In genomic region chr22:29078036-29078868, GRCh38 we compare ENCODE assay signal across 1 cellular context.
TF ChIP-seq lines count a peak whose summit lies in the region.

No MANE protein-coding gene starts in this region.

TF ChIP-seq in GM12878, 131 proteins besides CTCF, POLR2A, EP300 and RAD21:
- TF ChIP-seq ZNF384 (IDR thresholded peaks at IDR 0.05; ENCODE audit: borderline replicate concordance, low read depth, low read length) (0 out of 2 replicates have a peak, but pooled peaks have one; percentile 32), JUNB (IDR thresholded peaks at IDR 0.05) (no peak), ZNF622 (IDR thresholded peaks at IDR 0.05) (no peak)
